23 cellular contexts compared by ENCODE assay signal in genomic region chr16:54270711-54271110, GRCh38. TPM values are rescaled to one million over a fixed set of nuclear protein-coding genes. Genes with fewer than 3 reads are reported as not detected.
"Had no signal": no experiment of that assay in that cellular context is flagged by ENCODE, and none has a peak within 500 bp of the region (broad histone marks: within the 10 kb centered on the region; RNA-seq: fewer than 3 reads in every experiment).

No MANE protein-coding gene starts in this region.

- DNase-seq: activated CD4-positive, alpha-beta memory T cell treated with anti-CD3 and anti-CD28 coated beads, Interleukin-2, amount 10 ng/mL, durations not matched to agents 7 days and 5 days; activated CD4-positive, alpha-beta T cell treated with anti-CD3 and anti-CD28 coated beads, Interleukin-2, amount 10 ng/mL, durations not matched to agents 24 days and 14 days; activated effector memory CD4-positive, alpha-beta T cell treated with Interleukin-2 at 50 U/mL for 16 hours; activated naive CD4-positive, alpha-beta T cell treated with anti-CD3 and anti-CD28 coated beads for 36 hours; activated naive CD8-positive, alpha-beta T cell treated with anti-CD3 and anti-CD28 coated beads, Interleukin-2, amount 10 ng/mL, durations not matched to agents 7 days and 5 days; activated T-cell treated with anti-CD3 and anti-CD28 coated beads, Interleukin-2, amount 50 U/mL, for 72 hours; amniotic stem cell; effector memory CD4-positive, alpha-beta T cell; foreskin keratinocyte; left lung; naive thymus-derived CD4-positive, alpha-beta T cell; stimulated activated CD4-positive, alpha-beta T cell treated with anti-CD3 and anti-CD28 coated beads, Interleukin-12 subunit alpha, Interleukin-12 subunit beta, amount 100 ng/mL, for 4 hours; stimulated activated CD4-positive, alpha-beta T cell treated with anti-CD3 and anti-CD28 coated beads, Interleukin-1b, Interleukin-23, amount 100 ng/mL, for 48 hours; stimulated activated naive CD8-positive, alpha-beta T cell treated with anti-CD3 and anti-CD28 coated beads, Interleukin-15, amount 100 ng/mL, for 72 hours had no signal

- H3K4me2 ChIP-seq: neural progenitor cell had no signal

- H3K27ac Mint-ChIP-seq: activated CD4-positive, alpha-beta memory T cell treated with anti-CD3 and anti-CD28 coated beads, Interleukin-2, amount 10 ng/mL, durations not matched to agents 7 days and 5 days; activated CD4-positive, alpha-beta T cell treated with anti-CD3 and anti-CD28 coated beads, Interleukin-2, amount 10 ng/mL, durations not matched to agents 24 days and 14 days; activated naive CD4-positive, alpha-beta T cell treated with anti-CD3 and anti-CD28 coated beads for 36 hours; activated naive CD8-positive, alpha-beta T cell treated with anti-CD3 and anti-CD28 coated beads, Interleukin-2, amount 10 ng/mL, durations not matched to agents 7 days and 5 days; activated T-cell treated with anti-CD3 and anti-CD28 coated beads, Interleukin-2, amount 50 U/mL, for 72 hours; naive thymus-derived CD4-positive, alpha-beta T cell; neural progenitor cell; stimulated activated naive CD8-positive, alpha-beta T cell treated with anti-CD3 and anti-CD28 coated beads, Interleukin-15, amount 100 ng/mL, for 72 hours had no signal

- H3K4me3 ChIP-seq: breast epithelium, left lung, lung, neural progenitor cell, prostate gland, right atrium auricular region, suprapubic skin, tibial nerve had no signal

- H3K4me1 Mint-ChIP-seq: activated CD4-positive, alpha-beta memory T cell treated with anti-CD3 and anti-CD28 coated beads, Interleukin-2, amount 10 ng/mL, durations not matched to agents 7 days and 5 days; activated CD4-positive, alpha-beta T cell treated with anti-CD3 and anti-CD28 coated beads, Interleukin-2, amount 10 ng/mL, durations not matched to agents 24 days and 14 days; activated naive CD8-positive, alpha-beta T cell treated with anti-CD3 and anti-CD28 coated beads, Interleukin-2, amount 10 ng/mL, durations not matched to agents 7 days and 5 days; central memory CD8-positive, alpha-beta T cell; naive thymus-derived CD4-positive, alpha-beta T cell; stimulated activated naive CD8-positive, alpha-beta T cell treated with anti-CD3 and anti-CD28 coated beads, Interleukin-15, amount 100 ng/mL, for 72 hours had no signal

- H2AFZ ChIP-seq: neural progenitor cell had no signal

- H3K9ac ChIP-seq: neural progenitor cell had no signal

- H3K27me3 Mint-ChIP-seq: activated CD4-positive, alpha-beta memory T cell treated with anti-CD3 and anti-CD28 coated beads, Interleukin-2, amount 10 ng/mL, durations not matched to agents 7 days and 5 days had no signal

- H3K36me3 ChIP-seq: breast epithelium, left lung, neural progenitor cell, prostate gland, right atrium auricular region, suprapubic skin, tibial nerve had no signal

- H3K27me3 ChIP-seq: breast epithelium, foreskin keratinocyte, left lung, neural progenitor cell, right atrium auricular region, suprapubic skin had no signal

- H3K36me3 Mint-ChIP-seq: activated naive CD8-positive, alpha-beta T cell treated with anti-CD3 and anti-CD28 coated beads, Interleukin-2, amount 10 ng/mL, durations not matched to agents 7 days and 5 days; naive thymus-derived CD4-positive, alpha-beta T cell had no signal

- H3K4me1 ChIP-seq: breast epithelium, foreskin keratinocyte, neural progenitor cell, prostate gland, right atrium auricular region, tibial nerve had no signal

- FAIRE-seq: colon had no signal

- H3K9me3 ChIP-seq: breast epithelium, left lung, prostate gland, right atrium auricular region, suprapubic skin had no signal

- H3K27ac ChIP-seq: breast epithelium, foreskin keratinocyte, left lung, neural progenitor cell, prostate gland, right atrium auricular region, suprapubic skin, tibial nerve had no signal

- H3K9me3 Mint-ChIP-seq: activated CD4-positive, alpha-beta memory T cell treated with anti-CD3 and anti-CD28 coated beads, Interleukin-2, amount 10 ng/mL, durations not matched to agents 7 days and 5 days; activated CD4-positive, alpha-beta T cell treated with anti-CD3 and anti-CD28 coated beads, Interleukin-2, amount 10 ng/mL, durations not matched to agents 24 days and 14 days; activated naive CD4-positive, alpha-beta T cell treated with anti-CD3 and anti-CD28 coated beads for 36 hours; activated naive CD8-positive, alpha-beta T cell treated with anti-CD3 and anti-CD28 coated beads, Interleukin-2, amount 10 ng/mL, durations not matched to agents 7 days and 5 days; activated T-cell treated with anti-CD3 and anti-CD28 coated beads, Interleukin-2, amount 50 U/mL, for 72 hours; central memory CD8-positive, alpha-beta T cell; neural progenitor cell had no signal

- ATAC-seq: activated T-cell treated with anti-CD3 and anti-CD28 coated beads, Interleukin-2, amount 50 U/mL, for 72 hours; foreskin keratinocyte; left lung; naive thymus-derived CD4-positive, alpha-beta T cell; stimulated activated naive CD8-positive, alpha-beta T cell treated with anti-CD3 and anti-CD28 coated beads, Interleukin-15, amount 100 ng/mL, for 72 hours had no signal

- H3K4me3 Mint-ChIP-seq: activated CD4-positive, alpha-beta memory T cell treated with anti-CD3 and anti-CD28 coated beads, Interleukin-2, amount 10 ng/mL, durations not matched to agents 7 days and 5 days; activated CD4-positive, alpha-beta T cell treated with anti-CD3 and anti-CD28 coated beads, Interleukin-2, amount 10 ng/mL, durations not matched to agents 24 days and 14 days; activated naive CD4-positive, alpha-beta T cell treated with anti-CD3 and anti-CD28 coated beads for 36 hours; activated naive CD8-positive, alpha-beta T cell treated with anti-CD3 and anti-CD28 coated beads, Interleukin-2, amount 10 ng/mL, durations not matched to agents 7 days and 5 days; activated T-cell treated with anti-CD3 and anti-CD28 coated beads, Interleukin-2, amount 50 U/mL, for 72 hours; central memory CD8-positive, alpha-beta T cell; naive thymus-derived CD4-positive, alpha-beta T cell; neural progenitor cell; stimulated activated naive CD8-positive, alpha-beta T cell treated with anti-CD3 and anti-CD28 coated beads, Interleukin-15, amount 100 ng/mL, for 72 hours had no signal

RNA-seq across cellular contexts. Expression of gene IRX3, which starts 15.9 kb away (rescaled TPM):
- total RNA-seq: activated naive CD4-positive, alpha-beta T cell treated with anti-CD3 and anti-CD28 coated beads for 36 hours; activated naive CD8-positive, alpha-beta T cell treated with anti-CD3 and anti-CD28 coated beads, Interleukin-2, amount 10 ng/mL, durations not matched to agents 7 days and 5 days had no signal
- polyA plus RNA-seq: naive thymus-derived CD4-positive, alpha-beta T cell had no signal
